20 cellular contexts compared by ENCODE assay signal in genomic region chr15:22229971-22230815, GRCh38.
A peak's percentile ranks its signal among the peaks of the same experiment; 100 is the strongest.
DNase-seq lines count a peak whose midpoint lies in the region; ATAC-seq, FAIRE-seq and TF ChIP-seq lines count a peak whose summit lies in the region.
"Had no signal": no experiment of that assay in that cellular context is flagged by ENCODE, and none has a peak within 500 bp of the region (broad histone marks: within the 10 kb centered on the region; RNA-seq: fewer than 3 reads in every experiment).

No MANE protein-coding gene starts in this region.

- H3K27me3 ChIP-seq in mammary epithelial cell (ENCODE audit: insufficient read depth, low read length) = no peaks in the 10 kb centered on the region
- no peaks in the 10 kb centered on the region for H3K27me3 ChIP-seq in PC-3 (ENCODE audit: low read length)
- no peaks in the 10 kb centered on the region for H3K27me3 ChIP-seq in spleen (replicated peaks in 1 of 7)

- H3K9me3 ChIP-seq in mammary epithelial cell (replicated peaks; ENCODE audit: insufficient read depth, low read length) (no peaks in the 10 kb centered on the region), PC-3 (ENCODE audit: low read length) (peaks cover 38% of the 10 kb centered on the region), kidney (ENCODE audit: control insufficient read depth in 1 of 2, low read length in 2 of 2) (peaks cover 0 to 4% of the 10 kb centered on the region in 2 donors), spleen (peaks cover 0 to 13% (median 5%) of the 10 kb centered on the region in 8 donors)

- H3K4me1 ChIP-seq in mammary epithelial cell (ENCODE audit: insufficient read depth, low read length) (no peaks in the 10 kb centered on the region), PC-3 (ENCODE audit: insufficient read depth, low read length) (no peaks in the 10 kb centered on the region), kidney (ENCODE audit: control insufficient read depth in 1 of 2, insufficient read depth in 1 of 2, low read depth in 1 of 2, low read length in 2 of 2) (peaks cover 0 to 6% of the 10 kb centered on the region in 2 donors), spleen (no peaks in the 10 kb centered on the region)

- H3K9ac ChIP-seq in mammary epithelial cell (ENCODE audit: insufficient read depth, low read length) (no peak overlapping the region), PC-3 (ENCODE audit: low read length) (no peak overlapping the region), kidney (ENCODE audit: low read length in 2 of 2) (no peak overlapping the region)
- H3K9ac ChIP-seq: BLaER1 treated with 17β-estradiol and CSF1 and Interleukin-3, amounts not matched to agents 10 nM and 100 nM had no signal

- peaks cover 6% of the 10 kb centered on the region for H3K36me3 Mint-ChIP-seq in MCF 10A (ENCODE audit: insufficient read depth, unreplicated experiment)

- H3K79me2 ChIP-seq in mammary epithelial cell (ENCODE audit: insufficient read depth, low read length) (no peaks in the 10 kb centered on the region), PC-3 (ENCODE audit: low read length) (no peaks in the 10 kb centered on the region)

- DNase-seq in MCF 10A (ENCODE audit: unreplicated experiment) (peak; percentile 29), mammary epithelial cell (no peak), PC-3 (no peak), kidney (peak; percentile 44), spleen (peak; percentile 56), nucleus accumbens (lab: John Stamatoyannopoulos, UW) (no peak)
- DNase-seq: DMS79, KG1, NCI-H1048, NCI-H1436, NCI-H2029, NCI-H345, NCI-H526, PC-9 had no signal

- CTCF ChIA-PET in MCF 10A (lab: Yijun Ruan, JAX) (no interaction called here), mammary epithelial cell (lab: Charles Lee; ENCODE audit: low non-redundant PET) (no interaction called here), PC-3 (lab: Charles Lee) (no interaction called here)

- dilution Hi-C loops in mammary epithelial cell (cut with HindIII; ENCODE audit: low sequenced_read_pairs) = no loop called here

- in situ Hi-C loops in mammary epithelial cell (cut with MboI; ENCODE audit: low sequenced_read_pairs in 2 of 2) = no loop called here

- intact Hi-C loops in MCF 10A (cut with micrococcal nuclease) (no loop called here), mammary epithelial cell (cut with micrococcal nuclease) (no loop called here), PC-3 (cut with micrococcal nuclease) (no loop called here), kidney (cut with DNase I) (no loop called here), spleen (cut with DNase I; ENCODE audit: low total_unique reads) (no loop called here)

- H2AFZ ChIP-seq in mammary epithelial cell (ENCODE audit: low read depth, low read length) = no peak overlapping the region
- H2AFZ ChIP-seq in PC-3 (ENCODE audit: low read length) = no peak overlapping the region
- H2AFZ ChIP-seq: PC-9 had no signal

- H3F3A ChIP-seq in PC-3 (ENCODE audit: low read length, unreplicated experiment) = no peaks in the 10 kb centered on the region

- H3K4me3 ChIP-seq in mammary epithelial cell (replicated peaks in 1 of 3; ENCODE audit: insufficient read depth in 1 of 3, low read depth in 2 of 3, low read length in 3 of 3) (no peak overlapping the region), PC-3 (ENCODE audit: low read length) (no peak overlapping the region), kidney (ENCODE audit: low read length in 2 of 2) (no peak overlapping the region), spleen (no peak overlapping the region)
- H3K4me3 ChIP-seq: BLaER1 treated with 17β-estradiol and CSF1 and Interleukin-3, amounts not matched to agents 10 nM and 100 nM; PC-9 had no signal

- H3K4me2 ChIP-seq in mammary epithelial cell (ENCODE audit: insufficient read depth, low read depth, low read length) = no peak overlapping the region
- no peak overlapping the region for H3K4me2 ChIP-seq in PC-3 (ENCODE audit: low read length)
- H3K4me2 ChIP-seq: BLaER1 treated with 17β-estradiol and CSF1 and Interleukin-3, amounts not matched to agents 10 nM and 100 nM; PC-9 had no signal

- 71% methylated on average over 12 of the region's 12 CpGs for WGBS in mammary epithelial cell (ENCODE audit: low coverage, missing lambda C conversion rate)
- 66 to 81% (median 69%) methylated on average over 12 of the region's 12 CpGs for WGBS in spleen, 5 donors

- no peaks in the 10 kb centered on the region for H4K20me1 ChIP-seq in mammary epithelial cell (ENCODE audit: insufficient read depth, low read length)
- H4K20me1 ChIP-seq in PC-3 (ENCODE audit: low read length) = no peaks in the 10 kb centered on the region

- ATAC-seq in PC-3 = peak; percentile 40; the same call in 1 of the 2 replicates
- ATAC-seq in GM21360 (IDR thresholded peaks at IDR 0.05; ENCODE audit: unreplicated experiment) = no peak
- ATAC-seq in GM21526 (IDR thresholded peaks at IDR 0.05; ENCODE audit: low FRiP score, unreplicated experiment) = no peak
- ATAC-seq: HepG2 had no signal

- FAIRE-seq in kidney (lab: Jason Lieb, UNC) = no peak
- FAIRE-seq: D721Med, H54 had no signal

- no peaks in the 10 kb centered on the region for H3K9me3 Mint-ChIP-seq in MCF 10A (ENCODE audit: unreplicated experiment)

- H3K27ac ChIP-seq in mammary epithelial cell (ENCODE audit: insufficient read depth, low read depth, low read length) (no peak overlapping the region), PC-3 (ENCODE audit: low read length) (no peak overlapping the region), kidney (ENCODE audit: low read depth in 2 of 2, low read length in 2 of 2) (no peak overlapping the region), spleen (no peak overlapping the region)
- H3K27ac ChIP-seq: BLaER1 treated with 17β-estradiol and CSF1 and Interleukin-3, amounts not matched to agents 10 nM and 100 nM; PC-9 had no signal

- POLR2A ChIA-PET in MCF 10A (lab: Yijun Ruan, JAX) = no interaction called here
- POLR2A ChIA-PET in PC-3 (lab: Charles Lee; ENCODE audit: unreplicated experiment) = interaction anchor here (0.9 kb wide), 1 partner anchor 27 kb away, joined by 7 read pairs; no protein-coding TSS in a partner anchor

- no peaks in the 10 kb centered on the region for H3K9me2 ChIP-seq in PC-3 (replicated peaks; ENCODE audit: low read length)

- no peak overlapping the region for H3K4me3 Mint-ChIP-seq in MCF 10A (ENCODE audit: unreplicated experiment)

- TF ChIP-seq POLR2A in spleen (IDR thresholded peaks at IDR 0.05) = no peak

- no peaks in the 10 kb centered on the region for H3K36me3 ChIP-seq in mammary epithelial cell (ENCODE audit: insufficient read depth, low read length)
- no peaks in the 10 kb centered on the region for H3K36me3 ChIP-seq in PC-3 (ENCODE audit: low read depth, low read length)
- no peaks in the 10 kb centered on the region for H3K36me3 ChIP-seq in kidney (ENCODE audit: control insufficient read depth in 1 of 2, insufficient read depth in 2 of 2, low read length in 2 of 2)
- H3K36me3 ChIP-seq in spleen = no peaks in the 10 kb centered on the region
- H3K36me3 ChIP-seq: BLaER1 treated with 17β-estradiol and CSF1 and Interleukin-3, amounts not matched to agents 10 nM and 100 nM had no signal

- TF ChIP-seq CTCF in MCF 10A (IDR thresholded peaks at IDR 0.05; ENCODE audit: unreplicated experiment) (no peak), mammary epithelial cell (conservative IDR thresholded peaks at IDR 0.05 in 1 of 2, IDR thresholded peaks at IDR 0.05 in 1 of 2; ENCODE audit: extremely low read depth in 1 of 2, insufficient read depth in 1 of 2, low read depth in 1 of 2, low read length in 2 of 2) (no peak), PC-3 (conservative IDR thresholded peaks at IDR 0.05; ENCODE audit: low read depth, low read length) (no peak), kidney (IDR thresholded peaks at IDR 0.05; ENCODE audit: borderline replicate concordance, extremely low read depth, insufficient read depth) (no peak), spleen (IDR thresholded peaks at IDR 0.05 in 8 of 11, conservative IDR thresholded peaks at IDR 0.05 in 3 of 11) (no peak)

- no peak overlapping the region for H3K27ac Mint-ChIP-seq in MCF 10A (ENCODE audit: low read depth, unreplicated experiment)

- H3K27me3 Mint-ChIP-seq in MCF 10A (ENCODE audit: insufficient read depth, unreplicated experiment) = no peaks in the 10 kb centered on the region

- BruUV-seq in MCF 10A (replicated peaks; lab: Mats Ljungman, UMichigan) (no TSS peak), mammary epithelial cell (replicated peaks; lab: Mats Ljungman, UMichigan) (no TSS peak), PC-3 (replicated peaks; lab: Mats Ljungman, UMichigan) (no TSS peak)

- H3K4me1 Mint-ChIP-seq in MCF 10A (ENCODE audit: insufficient read depth, unreplicated experiment) = peaks cover 21% of the 10 kb centered on the region

Comparison
In these comparisons a context has a peak if more than half of its experiments do, and no peak if none do; other contexts are left out.
1. DNase-seq: peak in MCF 10A (single experiment), kidney (single experiment) and spleen (single experiment); none in mammary epithelial cell (single experiment), PC-3 (single experiment) and nucleus accumbens (0 of 56).